ENCODE assay signal across 8 cellular contexts in genomic region chr1:224430511-224431113, GRCh38. TPM values are rescaled to one million over a fixed set of nuclear protein-coding genes. Genes with fewer than 3 reads are reported as not detected.
DNase-seq lines count a peak whose midpoint lies in the region; ATAC-seq and TF ChIP-seq lines count a peak whose summit lies in the region.

No MANE protein-coding gene starts in this region.

- peaks cover 31% of the 10 kb centered on the region for H3K4me1 Mint-ChIP-seq in GM23338
- H3K4me1 Mint-ChIP-seq in central memory CD8-positive, alpha-beta T cell: peaks cover 56% of the 10 kb centered on the region

- H3K4me2 ChIP-seq in GM23338 (peak overlapping the region; percentile 92), PC-9 (peak overlapping the region; percentile 86)

- peak; percentile 15 for DNase-seq in G401 (ENCODE audit: low spot score)
- no peak for DNase-seq in GM23338 (ENCODE audit: low spot score)
- peak in 1 of 2 experiments; percentile 43 for DNase-seq in PC-9
- peak in 1 of 2 donors; percentile 19 for DNase-seq in central memory CD8-positive, alpha-beta T cell (ENCODE audit: low spot score in 2 of 2)
- peak; percentile 41 for DNase-seq in mucosa of gallbladder (ENCODE audit: low spot score)
- no peak for DNase-seq in OCI-M2 (lab: John Stamatoyannopoulos, UW; ENCODE audit: unreplicated experiment)

- TF ChIP-seq CTCF in GM23338 (conservative IDR thresholded peaks at IDR 0.05; ENCODE audit: low read depth in 2 of 2): no peak
- no peak for TF ChIP-seq CTCF in PC-9 (conservative IDR thresholded peaks at IDR 0.05)

- H3K9me3 Mint-ChIP-seq in GM23338: no peaks in the 10 kb centered on the region
- H3K9me3 Mint-ChIP-seq in central memory CD8-positive, alpha-beta T cell: no peaks in the 10 kb centered on the region

- CTCF ChIA-PET in PC-9 (lab: Charles Lee): interaction anchor here (1.1 kb wide), 1 partner anchor 13 kb away, joined by 3 read pairs; no protein-coding TSS in a partner anchor

- peaks cover 7% of the 10 kb centered on the region for H3K27me3 Mint-ChIP-seq in GM23338 (ENCODE audit: insufficient read depth, low read depth, poor library complexity)
- no peaks in the 10 kb centered on the region for H3K27me3 Mint-ChIP-seq in central memory CD8-positive, alpha-beta T cell

- H3K36me3 Mint-ChIP-seq in GM23338 (ENCODE audit: low read depth): peaks cover 61% of the 10 kb centered on the region
- H3K36me3 Mint-ChIP-seq in central memory CD8-positive, alpha-beta T cell (ENCODE audit: insufficient read depth): peaks cover 55% of the 10 kb centered on the region

- H3K4me3 ChIP-seq in GM23338 (peak overlapping the region; percentile 17; the same call in 1 of the 2 replicates), PC-9 (no peak overlapping the region; the same call in 1 of the 2 replicates)

- H4K20me1 ChIP-seq in GM23338 (replicated peaks; ENCODE audit: insufficient read depth): peaks cover 28% of the 10 kb centered on the region
- peaks cover 43% of the 10 kb centered on the region for H4K20me1 ChIP-seq in PC-9 (ENCODE audit: insufficient read depth)

- peaks cover 30% of the 10 kb centered on the region for H3K4me1 ChIP-seq in GM23338 (ENCODE audit: insufficient read depth)
- peaks cover 31% of the 10 kb centered on the region for H3K4me1 ChIP-seq in PC-9 (replicated peaks; ENCODE audit: insufficient read depth)

- H3K79me2 ChIP-seq in GM23338 (replicated peaks; ENCODE audit: insufficient read depth) (peaks cover 88% of the 10 kb centered on the region), PC-9 (ENCODE audit: low read depth) (peaks cover 79% of the 10 kb centered on the region)

- H3K27me3 ChIP-seq in GM23338 (ENCODE audit: insufficient read depth): no peaks in the 10 kb centered on the region
- H3K27me3 ChIP-seq in PC-9 (ENCODE audit: insufficient read depth, low read depth): no peaks in the 10 kb centered on the region

- H3K27ac Mint-ChIP-seq in GM23338: peak overlapping the region; percentile 49
- H3K27ac Mint-ChIP-seq in central memory CD8-positive, alpha-beta T cell (ENCODE audit: low read depth): peak overlapping the region; percentile 57

- in situ Hi-C loops in G401 (cut with HindIII; ENCODE audit: low sequenced_read_pairs): no loop called here

- no peaks in the 10 kb centered on the region for H3K9me3 ChIP-seq in PC-9 (ENCODE audit: insufficient read depth, low read depth)

- H3K27ac ChIP-seq in GM23338 (ENCODE audit: low read depth) (peak overlapping the region; percentile 29; the same call in 1 of the 2 replicates), PC-9 (peak overlapping the region; percentile 50)

- no peaks in the 10 kb centered on the region for H3F3A ChIP-seq in GM23338 (replicated peaks; ENCODE audit: low read depth)
- H3F3A ChIP-seq in PC-9 (ENCODE audit: insufficient read depth, low read depth): peaks cover 25% of the 10 kb centered on the region

- BruUV-seq in PC-9 (replicated peaks; lab: Mats Ljungman, UMichigan): no TSS peak

- POLR2A ChIA-PET in PC-9 (lab: Charles Lee; ENCODE audit: unreplicated experiment): interaction anchor here (0.5 to 0.7 kb wide), 3 partner anchors 21 to 448 kb away, joined by 3 to 10 read pairs (median 5); no protein-coding TSS in a partner anchor

- peaks cover 17% of the 10 kb centered on the region; the same call in 1 of the 2 replicates for H3K36me3 ChIP-seq in GM23338 (ENCODE audit: insufficient read depth)
- peaks cover 43% of the 10 kb centered on the region for H3K36me3 ChIP-seq in PC-9 (ENCODE audit: low read depth)

- H2AFZ ChIP-seq in GM23338 (no peak overlapping the region), PC-9 (no peak overlapping the region)

- no peaks in the 10 kb centered on the region for H3K9me2 ChIP-seq in GM23338 (ENCODE audit: insufficient read depth)
- no peaks in the 10 kb centered on the region for H3K9me2 ChIP-seq in PC-9 (ENCODE audit: insufficient read depth)

- H3K4me3 Mint-ChIP-seq in GM23338: peak overlapping the region; percentile 27
- peak overlapping the region; percentile 63 for H3K4me3 Mint-ChIP-seq in central memory CD8-positive, alpha-beta T cell

- ATAC-seq in GM23338: no peak
- ATAC-seq in central memory CD8-positive, alpha-beta T cell (replicated peaks; ENCODE audit: extremely low read depth, poor library complexity, severe bottlenecking): no peak
- ATAC-seq in GM21390 (IDR thresholded peaks at IDR 0.05; ENCODE audit: unreplicated experiment): no peak
- ATAC-seq in HG02970 (IDR thresholded peaks at IDR 0.05; ENCODE audit: low FRiP score, unreplicated experiment): no peak

- intact Hi-C loops in PC-9 (cut with micrococcal nuclease; ENCODE audit: unreplicated experiment): loop anchor here (10.0 kb wide), 1 partner anchor 424 kb away; no protein-coding TSS in a partner anchor

TF ChIP-seq in GM23338, 12 proteins besides CTCF, POLR2A, EP300 and RAD21 (continues in another document):
- TF ChIP-seq ZNF462 (CRISPR knock-in tag; IDR thresholded peaks at IDR 0.05): no peak
- TF ChIP-seq CREB1 (CRISPR knock-in tag; IDR thresholded peaks at IDR 0.05; ENCODE audit: low read depth): no peak
- no peak for TF ChIP-seq POLR2AphosphoS5 (IDR thresholded peaks at IDR 0.05; ENCODE audit: low read depth)
- TF ChIP-seq ETS1 (IDR thresholded peaks at IDR 0.05): no peak

RNA-seq across cellular contexts. Expression of gene WDR26, which starts 4.0 kb away (rescaled TPM):
- 30.5 and 43.8 TPM in 2 replicates for total RNA-seq in G401 (2014; rRNA removed; shearing (Covaris generic))
- total RNA-seq in GM23338 (2014; rRNA removed; shearing (Covaris generic)): 71.0 and 74.6 TPM in 2 replicates
- 13.9 and 16.9 TPM in 2 replicates for polyA plus RNA-seq in GM23338 (2016; fragmentation: Nextera tagmentation; extraction: Ambion mirVana)
- total RNA-seq in PC-9 (2021): 76.0 and 88.9 TPM in 2 replicates
- 63.8 TPM for total RNA-seq in mucosa of gallbladder

Comparison
In these comparisons a context has a peak if more than half of its experiments do, and no peak if none do; other contexts are left out.
1. DNase-seq: peak in G401 (single experiment) and mucosa of gallbladder (single experiment); none in GM23338 (single experiment) and OCI-M2 (single experiment).